ENCODE assay signal across 9 cellular contexts in genomic region chr3:79019137-79019923, GRCh38.
A peak's percentile ranks its signal among the peaks of the same experiment; 100 is the strongest.
DNase-seq lines count a peak whose midpoint lies in the region; ATAC-seq lines count a peak whose summit lies in the region.
"Had no signal": no experiment of that assay in that cellular context is flagged by ENCODE, and none has a peak within 500 bp of the region (broad histone marks: within the 10 kb centered on the region; RNA-seq: fewer than 3 reads in every experiment).

No MANE protein-coding gene starts in this region.

- no peaks in the 10 kb centered on the region for H3K36me3 ChIP-seq in iPS DF 6.9 (ENCODE audit: control insufficient read depth, insufficient read depth, low read length)
- H3K36me3 ChIP-seq: neutrophil had no signal

- H3K27ac ChIP-seq in iPS DF 6.9 (ENCODE audit: low read length): no peak overlapping the region
- H3K27ac ChIP-seq: neutrophil had no signal

- peak overlapping the region; percentile 84 for H3K4me3 ChIP-seq in iPS DF 6.9 (ENCODE audit: low read length)

- H3K4me1 ChIP-seq in iPS DF 6.9 (ENCODE audit: control insufficient read depth, insufficient read depth, low read length): no peaks in the 10 kb centered on the region

- no peaks in the 10 kb centered on the region for H3K27me3 ChIP-seq in iPS DF 6.9 (ENCODE audit: control insufficient read depth, insufficient read depth, low read length)

- ATAC-seq in HG03521 (IDR thresholded peaks at IDR 0.05; ENCODE audit: unreplicated experiment): no peak

- in situ Hi-C loops in T47D (cut with HindIII; ENCODE audit: low pct_unique_long_range_greater_than_20kb, low sequenced_read_pairs): no loop called here

- DNase-seq in NCI-H1417 (lab: John Stamatoyannopoulos, UW) (peak; percentile 79 to 93 (median 86)), NCI-H1417 treated with DMSO at 0.1 percent for 48 hours (lab: John Stamatoyannopoulos, UW) (no peak), HK-2 (ENCODE audit: unreplicated experiment) (peak; percentile 76), NOMO-1 treated with DMSO at 0.1 percent for 48 hours (lab: John Stamatoyannopoulos, UW; ENCODE audit: unreplicated experiment) (peak; percentile 83), T47D (ENCODE audit: low read depth in 1 of 2, low spot score in 1 of 2) (peak; percentile 42 to 96), iPS DF 6.9 (ENCODE audit: low read depth, low spot score) (peak; percentile 75), retina (peak; percentile 95)

- no CpG with 5 or more reads among the region's 40 CpGs for WGBS in iPS DF 6.9 (ENCODE audit: insufficient coverage, insufficient read length)

- no peaks in the 10 kb centered on the region for H3K9me3 ChIP-seq in iPS DF 6.9 (ENCODE audit: control insufficient read depth, insufficient read depth, low read length)
- H3K9me3 ChIP-seq: neutrophil had no signal
